ENCODE assay signal across 9 cellular contexts in the genomic region with DNA sequence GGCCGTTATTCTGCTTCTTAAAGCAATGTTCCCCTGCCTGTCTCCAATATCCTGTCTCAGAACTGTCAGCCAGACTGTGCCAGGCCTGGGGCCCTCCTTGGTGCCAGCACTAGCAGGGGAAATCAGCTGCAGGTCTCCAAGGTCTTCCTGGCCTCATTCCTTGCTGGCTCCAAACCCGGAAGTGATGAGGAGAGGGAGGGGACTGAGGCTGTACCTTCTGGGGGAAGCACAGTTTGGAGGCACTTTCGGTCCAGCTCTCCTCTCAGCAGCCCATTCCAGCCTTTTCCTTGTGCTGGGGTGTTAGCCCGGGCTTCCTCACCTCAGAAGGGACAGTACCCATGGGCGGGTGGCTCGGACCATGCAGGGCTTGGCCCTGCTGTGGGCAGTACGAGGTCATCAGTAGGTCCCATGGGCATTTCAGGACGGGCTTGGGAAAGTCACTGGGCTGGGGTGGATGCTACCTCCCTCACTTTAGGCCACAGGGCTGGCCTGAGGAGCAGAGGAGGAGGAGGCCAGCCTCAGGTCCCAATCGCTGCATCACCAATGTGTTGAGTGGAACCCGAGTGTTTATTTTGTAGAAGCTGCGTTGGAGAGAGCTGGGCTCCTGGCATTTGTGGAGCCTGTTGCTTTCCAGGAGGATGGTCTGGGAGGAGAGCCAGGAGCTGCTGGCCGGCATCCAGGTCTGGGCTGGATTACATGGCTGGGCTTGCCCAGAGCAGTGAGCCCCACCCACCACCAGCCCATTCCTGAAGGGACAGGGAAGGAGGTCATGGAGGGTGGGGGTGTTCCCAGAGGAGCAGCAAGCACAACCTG. TPM values are rescaled to one million over a fixed set of nuclear protein-coding genes. Genes with fewer than 3 reads are reported as not detected.
A peak's percentile ranks its signal among the peaks of the same experiment; 100 is the strongest.
DNase-seq lines count a peak whose midpoint lies in the region; ATAC-seq, FAIRE-seq and TF ChIP-seq lines count a peak whose summit lies in the region.
"Not testable (repeated sequence)": the region's sequence is repeated elsewhere in the genome, so short reads cannot be mapped to it uniquely, and the experiment has no call there.
"Had no signal": no experiment of that assay in that cellular context is flagged by ENCODE, and none has a peak within 500 bp of the region (broad histone marks: within the 10 kb centered on the region; RNA-seq: fewer than 3 reads in every experiment).

No MANE protein-coding gene starts in this region.

- H3K27ac Mint-ChIP-seq in osteocyte (ENCODE audit: unreplicated experiment), result not testable (repeated sequence)

- H3K36me3 Mint-ChIP-seq in osteocyte (ENCODE audit: unreplicated experiment), result not testable (repeated sequence)

- not testable (repeated sequence) for H3K9me3 ChIP-seq in adrenal gland (replicated peaks in 1 of 3); esophagus (ENCODE audit: control insufficient read depth in 2 of 2, insufficient read depth in 1 of 2, low read depth in 1 of 2, low read length in 1 of 2); heart left ventricle; HepG2 (ENCODE audit: low read length); skeletal muscle satellite cell (replicated peaks; ENCODE audit: low read length); upper lobe of right lung

- H3K4me3 ChIP-seq in adrenal gland; esophagus (ENCODE audit: low read depth in 1 of 2, low read length in 2 of 2); heart left ventricle; HepG2 (replicated peaks in 1 of 3; ENCODE audit: insufficient read depth in 1 of 3, low read depth in 2 of 3, low read length in 3 of 3); skeletal muscle satellite cell (ENCODE audit: low read length); upper lobe of right lung: not testable (repeated sequence)

- TF ChIP-seq CTCF in adrenal gland (IDR thresholded peaks at IDR 0.05); heart left ventricle (IDR thresholded peaks at IDR 0.05); HepG2 (CRISPR knock-in tag; IDR thresholded peaks at IDR 0.05); osteocyte (IDR thresholded peaks at IDR 0.05); upper lobe of right lung (IDR thresholded peaks at IDR 0.05): not testable (repeated sequence)

- H3K4me2 ChIP-seq in HepG2 (ENCODE audit: low read depth, low read length), result not testable (repeated sequence)
- H3K4me2 ChIP-seq in skeletal muscle satellite cell (ENCODE audit: low read length), result peak overlapping the region; percentile 61

- H3K27me3 ChIP-seq in adrenal gland; esophagus (ENCODE audit: control insufficient read depth in 1 of 2, insufficient read depth in 2 of 2, low read length in 2 of 2); heart left ventricle; HepG2 (ENCODE audit: control insufficient read depth in 1 of 2, insufficient read depth in 2 of 2, low read length in 2 of 2); skeletal muscle satellite cell (ENCODE audit: control insufficient read depth, insufficient read depth, low read length); upper lobe of right lung: not testable (repeated sequence)

- not testable (repeated sequence) for H3K27me3 Mint-ChIP-seq in osteocyte (ENCODE audit: unreplicated experiment)

- TF ChIP-seq EP300 in HepG2 (IDR thresholded peaks at IDR 0.05; ENCODE audit: low read depth in 2 of 2, low read length in 2 of 2); HepG2 (CRISPR knock-in tag; IDR thresholded peaks at IDR 0.05; ENCODE audit: borderline replicate concordance): not testable (repeated sequence)

- CTCF ChIA-PET in HepG2 (lab: Yijun Ruan, JAX; ENCODE audit: low intra/inter-chr PET ratio, low total read pairs), result not testable (repeated sequence)

- in situ Hi-C loops in HepG2 (cut with HindIII; ENCODE audit: extremely low pct_ligation_motif_present, low pct_unique_long_range_greater_than_20kb), result not testable (repeated sequence)

- not testable (repeated sequence) for H4K20me1 ChIP-seq in HepG2 (ENCODE audit: insufficient read depth, low read length)

- BruUV-seq in HepG2 (replicated peaks; lab: Mats Ljungman, UMichigan), result not testable (repeated sequence)

- WGBS in adrenal gland, 4 donors, result 19 to 35% methylated on average over 2 to 3 of the region's 12 CpGs; no CpG with 5 or more reads in 2 of the 4 donors
- 21 to 32% methylated on average over 2 to 4 of the region's 12 CpGs for WGBS in esophagus, 2 donors
- 6 to 20% methylated on average over 3 to 4 of the region's 12 CpGs; no CpG with 5 or more reads in 2 of the 4 donors for WGBS in heart left ventricle, 4 donors
- WGBS in HepG2 (ENCODE audit: low lambda C conversion rate), result no CpG with 5 or more reads among the region's 12 CpGs

- H3K27ac ChIP-seq in adrenal gland (peak overlapping the region in 1 of 5 donors; percentile 79), esophagus (ENCODE audit: low read depth in 2 of 2, low read length in 1 of 2) (peak overlapping the region; percentile 55 to 57), heart left ventricle (peak overlapping the region in 1 of 12 donors; percentile 64)
- H3K27ac ChIP-seq in HepG2 (ENCODE audit: extremely low read length, insufficient read depth, low read length); upper lobe of right lung: not testable (repeated sequence)

- TF ChIP-seq RAD21 in HepG2 (CRISPR knock-in tag; IDR thresholded peaks at IDR 0.05), result not testable (repeated sequence)

- not testable (repeated sequence) for H3K9ac ChIP-seq in HepG2 (ENCODE audit: insufficient read depth, low read depth, low read length); skeletal muscle satellite cell (ENCODE audit: low read depth, low read length)

- H3K4me1 ChIP-seq in adrenal gland (replicated peaks in 1 of 2); esophagus (ENCODE audit: control insufficient read depth in 2 of 2, insufficient read depth in 2 of 2, low read length in 1 of 2); heart left ventricle; HepG2 (ENCODE audit: insufficient read depth, low read length); skeletal muscle satellite cell (ENCODE audit: control insufficient read depth, insufficient read depth, low read length); upper lobe of right lung: not testable (repeated sequence)

- ATAC-seq in heart left ventricle (peak; percentile 74 to 87 (median 84)), HepG2 (peak; percentile 78), upper lobe of right lung (peak; percentile 81)

- peak; percentile 75 for FAIRE-seq in RCC 7860 (lab: Jason Lieb, UNC)
- not testable (repeated sequence) for FAIRE-seq in HepG2 (lab: Jason Lieb, UNC)

- H3K4me1 Mint-ChIP-seq in osteocyte (ENCODE audit: unreplicated experiment), result not testable (repeated sequence)

- TF ChIP-seq POLR2A in adrenal gland (IDR thresholded peaks at IDR 0.05); heart left ventricle (IDR thresholded peaks at IDR 0.05); HepG2 (IDR thresholded peaks at IDR 0.05; ENCODE audit: insufficient read depth in 1 of 2, low read depth in 2 of 2, low read length in 2 of 2): not testable (repeated sequence)

- DNase-seq in RCC 7860 (ENCODE audit: low spot score); HepG2 (ENCODE audit: low spot score): not testable (repeated sequence)
- peak in 4 of 7 donors; percentile 18 to 51 (median 22) for DNase-seq in adrenal gland
- peak in 4 of 5 donors; percentile 4 to 52 (median 17) for DNase-seq in heart left ventricle
- peak; percentile 36 for DNase-seq in osteocyte (ENCODE audit: extremely low spot score, unreplicated experiment)
- DNase-seq in upper lobe of right lung, result peak; percentile 41

- not testable (repeated sequence) for H3K9me3 Mint-ChIP-seq in osteocyte (ENCODE audit: unreplicated experiment)

- POLR2A ChIA-PET in HepG2 (lab: Yijun Ruan, JAX), result not testable (repeated sequence)

- intact Hi-C loops in adrenal gland (cut with DNase I); heart left ventricle (cut with DNase I); HepG2 (cut with micrococcal nuclease; ENCODE audit: unreplicated experiment); upper lobe of right lung (cut with DNase I): not testable (repeated sequence)

- not testable (repeated sequence) for H2AFZ ChIP-seq in HepG2 (ENCODE audit: low read length)

- not testable (repeated sequence) for H3K36me3 ChIP-seq in adrenal gland (replicated peaks in 1 of 2); esophagus (ENCODE audit: control insufficient read depth in 2 of 2, insufficient read depth in 2 of 2, low read length in 1 of 2); heart left ventricle; HepG2 (replicated peaks in 1 of 2; ENCODE audit: control insufficient read depth in 1 of 2, insufficient read depth in 2 of 2, low read length in 2 of 2); skeletal muscle satellite cell (ENCODE audit: insufficient read depth, low read length); upper lobe of right lung

- H3K79me2 ChIP-seq in HepG2 (ENCODE audit: insufficient read depth, low read length), result not testable (repeated sequence)

- H3K4me3 Mint-ChIP-seq in osteocyte (ENCODE audit: unreplicated experiment), result not testable (repeated sequence)

RNA-seq across cellular contexts. Expression of gene HIC2, which starts 19.0 kb away (rescaled TPM):
- total RNA-seq in adrenal gland (1 to 10 TPM; 1.8 to 3.8 (median 2.5) TPM), heart left ventricle (1 to 10 TPM; 1.1 to 2.8 (median 2.0) TPM), HepG2 (2016; rRNA removed; fragmentation: Illumina TruSeq; extraction: Trizol) (11.6 and 13.7 TPM in 2 replicates), osteocyte (5.2 and 5.7 TPM in 2 replicates), upper lobe of right lung (5.1 TPM)
- polyA plus RNA-seq in adrenal gland (1 to 10 TPM in 1 of 3 donors, under 1 TPM in 2; 0.57 to 2.7 (median 0.94) TPM), esophagus (1 to 10 TPM; 1.6 to 2.2 TPM), heart left ventricle (1 to 10 TPM; 1.4 to 1.6 TPM), HepG2 (2011; rRNA removed) (5.0 and 6.1 TPM in 2 replicates)
- total RNA-seq in HepG2 (2016; cell fraction: cytosol; rRNA removed; fragmentation: Illumina TruSeq; extraction: Trizol; ENCODE audit: low read depth), result 1.2 and 1.5 TPM in 2 replicates
- total RNA-seq in HepG2 (2016; cell fraction: insoluble cytoplasmic fraction; rRNA removed; fragmentation: Illumina TruSeq; extraction: Trizol), result 9.7 and 13.2 TPM in 2 replicates
- total RNA-seq in HepG2 (2016; cell fraction: membrane; rRNA removed; fragmentation: Illumina TruSeq; extraction: Trizol), result 4.6 and 5.2 TPM in 2 replicates
- total RNA-seq in HepG2 (2016; cell fraction: nucleus; rRNA removed; fragmentation: Illumina TruSeq; extraction: Trizol), result 10.7 and 10.9 TPM in 2 replicates
- polyA plus RNA-seq in HepG2 (2011; cell fraction: cytosol; rRNA removed), result 4.6 and 4.8 TPM in 2 replicates
- 14.6 and 16.6 TPM in 2 replicates for polyA plus RNA-seq in HepG2 (2011; cell fraction: nucleus; rRNA removed)
- polyA plus RNA-seq in HepG2 (2012), result 12.6 and 12.9 TPM in 2 replicates
- polyA plus RNA-seq in HepG2 (2016; cell fraction: cytosol; fragmentation: Illumina TruSeq; extraction: Trizol; ENCODE audit: low read depth), result 0.53 and 0.58 TPM in 2 replicates
- 7.8 and 10.0 TPM in 2 replicates for polyA plus RNA-seq in HepG2 (2016; cell fraction: insoluble cytoplasmic fraction; fragmentation: Illumina TruSeq; extraction: Trizol; ENCODE audit: low read depth)
- 1.8 and 2.0 TPM in 2 replicates for polyA plus RNA-seq in HepG2 (2016; cell fraction: membrane; fragmentation: Illumina TruSeq; extraction: Trizol; ENCODE audit: low read depth)
- polyA plus RNA-seq in HepG2 (2016; cell fraction: nucleus; fragmentation: Illumina TruSeq; extraction: Trizol; ENCODE audit: insufficient read depth, low read depth), result 14.3 and 15.7 TPM in 2 replicates
- polyA minus RNA-seq in HepG2 (2011; rRNA and poly(A)+ RNA removed; ENCODE audit: low replicate concordance), result 2.3 and 19.9 TPM in 2 replicates
- polyA minus RNA-seq in HepG2 (2011; cell fraction: cytosol; rRNA and poly(A)+ RNA removed), result 7.5 and 8.9 TPM in 2 replicates
- 10.9 and 11.6 TPM in 2 replicates for polyA minus RNA-seq in HepG2 (2011; cell fraction: nucleus; rRNA and poly(A)+ RNA removed)
- 2.5 and 3.3 TPM in 2 replicates for total RNA-seq in skeletal muscle satellite cell (2012; rRNA removed)

RNA-seq across cellular contexts. Expression of gene TMEM191C, which starts 31.0 kb away (rescaled TPM):
- 1 to 10 TPM in 2 of 8 donors, under 1 TPM in 4, not detected in 2; 0.14 to 2.4 (median 0.96) TPM for total RNA-seq in adrenal gland
- polyA plus RNA-seq in adrenal gland, result 1 to 10 TPM in 2 of 3 donors, under 1 TPM in 1; 0.35 to 4.1 (median 3.6) TPM
- polyA plus RNA-seq in esophagus, result 1 to 10 TPM; 3.2 to 3.9 TPM
- 1 to 10 TPM in 1 of 9 donors, under 1 TPM in 7, not detected in 1; 0.14 to 1.7 (median 0.47) TPM for total RNA-seq in heart left ventricle
- under 1 TPM; 0.35 to 0.76 TPM for polyA plus RNA-seq in heart left ventricle
- total RNA-seq in HepG2 (2016; rRNA removed; fragmentation: Illumina TruSeq; extraction: Trizol), result 1.2 and 2.9 TPM in 2 replicates
- total RNA-seq in HepG2 (2016; cell fraction: cytosol; rRNA removed; fragmentation: Illumina TruSeq; extraction: Trizol; ENCODE audit: low read depth), result 1.9 and 4.2 TPM in 2 replicates
- total RNA-seq in HepG2 (2016; cell fraction: insoluble cytoplasmic fraction; rRNA removed; fragmentation: Illumina TruSeq; extraction: Trizol), result 0.85 and 0.91 TPM in 2 replicates
- 1.3 and 1.9 TPM in 2 replicates for total RNA-seq in HepG2 (2016; cell fraction: membrane; rRNA removed; fragmentation: Illumina TruSeq; extraction: Trizol)
- 1.6 TPM in 2 replicates for total RNA-seq in HepG2 (2016; cell fraction: nucleus; rRNA removed; fragmentation: Illumina TruSeq; extraction: Trizol)
- 2.9 and 3.3 TPM in 2 replicates for polyA plus RNA-seq in HepG2 (2011; rRNA removed)
- polyA plus RNA-seq in HepG2 (2011; cell fraction: cytosol; rRNA removed), result 3.1 and 4.1 TPM in 2 replicates
- 19.1 and 20.7 TPM in 2 replicates for polyA plus RNA-seq in HepG2 (2011; cell fraction: nucleus; rRNA removed)
- 1.2 and 1.3 TPM in 2 replicates for polyA plus RNA-seq in HepG2 (2012)
- 0.45 and 0.86 TPM in 2 replicates for polyA plus RNA-seq in HepG2 (2016; cell fraction: cytosol; fragmentation: Illumina TruSeq; extraction: Trizol; ENCODE audit: low read depth)
- polyA plus RNA-seq in HepG2 (2016; cell fraction: insoluble cytoplasmic fraction; fragmentation: Illumina TruSeq; extraction: Trizol; ENCODE audit: low read depth), result 0.90 and 1.4 TPM in 2 replicates
- polyA plus RNA-seq in HepG2 (2016; cell fraction: membrane; fragmentation: Illumina TruSeq; extraction: Trizol; ENCODE audit: low read depth), result 0.54 and 0.72 TPM in 2 replicates
- 3.6 and 4.2 TPM in 2 replicates for polyA plus RNA-seq in HepG2 (2016; cell fraction: nucleus; fragmentation: Illumina TruSeq; extraction: Trizol; ENCODE audit: insufficient read depth, low read depth)
- 1.1 and 3.0 TPM in 2 replicates for polyA minus RNA-seq in HepG2 (2011; rRNA and poly(A)+ RNA removed; ENCODE audit: low replicate concordance)
- 1.3 and 2.4 TPM in 2 replicates for polyA minus RNA-seq in HepG2 (2011; cell fraction: cytosol; rRNA and poly(A)+ RNA removed)
- 2.2 and 4.0 TPM in 2 replicates for polyA minus RNA-seq in HepG2 (2011; cell fraction: nucleus; rRNA and poly(A)+ RNA removed)
- 1.2 and 2.1 TPM in 2 replicates for total RNA-seq in osteocyte
- 1.1 and 2.8 TPM in 2 replicates for total RNA-seq in skeletal muscle satellite cell (2012; rRNA removed)
- 4.0 TPM for total RNA-seq in upper lobe of right lung
- total RNA-seq: M059J had no signal

RNA-seq across cellular contexts. Expression of gene RIMBP3B, which starts 52.7 kb away (rescaled TPM):
- total RNA-seq in adrenal gland (under 1 TPM in 3 of 8 donors, not detected in 5; 0.06 to 0.31 (median 0.11) TPM), heart left ventricle (under 1 TPM in 5 of 9 donors, not detected in 4; 0.05 to 0.38 (median 0.12) TPM), HepG2 (2016; rRNA removed; fragmentation: Illumina TruSeq; extraction: Trizol) (not detected in 2 replicates), osteocyte (0.47 and 0.59 TPM in 2 replicates), upper lobe of right lung (0.09 TPM)
- polyA plus RNA-seq in adrenal gland (under 1 TPM in 2 of 3 donors, not detected in 1; 0.03 to 0.13 TPM), esophagus (under 1 TPM in 1 of 2 donors, not detected in 1; 0.01 TPM), heart left ventricle (under 1 TPM in 1 of 2 donors, not detected in 1; 0.06 TPM), HepG2 (2011; rRNA removed) (not detected in 2 replicates)
- not detected in 2 replicates for total RNA-seq in HepG2 (2016; cell fraction: cytosol; rRNA removed; fragmentation: Illumina TruSeq; extraction: Trizol; ENCODE audit: low read depth)
- 0.06 and 0.09 TPM in 2 replicates for total RNA-seq in HepG2 (2016; cell fraction: insoluble cytoplasmic fraction; rRNA removed; fragmentation: Illumina TruSeq; extraction: Trizol)
- not detected in 2 replicates for total RNA-seq in HepG2 (2016; cell fraction: membrane; rRNA removed; fragmentation: Illumina TruSeq; extraction: Trizol)
- total RNA-seq in HepG2 (2016; cell fraction: nucleus; rRNA removed; fragmentation: Illumina TruSeq; extraction: Trizol), result not detected in 2 replicates
- polyA plus RNA-seq in HepG2 (2011; cell fraction: cytosol; rRNA removed), result not detected in 2 replicates
- not detected in 2 replicates for polyA plus RNA-seq in HepG2 (2011; cell fraction: nucleus; rRNA removed)
- 0.04 TPM in 1 of 2 replicates, not detected in the other for polyA plus RNA-seq in HepG2 (2012)
- not detected in 2 replicates for polyA plus RNA-seq in HepG2 (2016; cell fraction: cytosol; fragmentation: Illumina TruSeq; extraction: Trizol; ENCODE audit: low read depth)
- 0.21 TPM in 1 of 2 replicates, not detected in the other for polyA plus RNA-seq in HepG2 (2016; cell fraction: insoluble cytoplasmic fraction; fragmentation: Illumina TruSeq; extraction: Trizol; ENCODE audit: low read depth)
- not detected in 2 replicates for polyA plus RNA-seq in HepG2 (2016; cell fraction: membrane; fragmentation: Illumina TruSeq; extraction: Trizol; ENCODE audit: low read depth)
- polyA plus RNA-seq in HepG2 (2016; cell fraction: nucleus; fragmentation: Illumina TruSeq; extraction: Trizol; ENCODE audit: insufficient read depth, low read depth), result not detected in 2 replicates
- 0.12 TPM in 1 of 2 replicates, not detected in the other for polyA minus RNA-seq in HepG2 (2011; rRNA and poly(A)+ RNA removed; ENCODE audit: low replicate concordance)
- polyA minus RNA-seq in HepG2 (2011; cell fraction: cytosol; rRNA and poly(A)+ RNA removed), result not detected in 2 replicates
- polyA minus RNA-seq in HepG2 (2011; cell fraction: nucleus; rRNA and poly(A)+ RNA removed), result not detected in 2 replicates
- under 0.01 and 0.22 TPM in 2 replicates for total RNA-seq in skeletal muscle satellite cell (2012; rRNA removed)
